In the genomic region with DNA sequence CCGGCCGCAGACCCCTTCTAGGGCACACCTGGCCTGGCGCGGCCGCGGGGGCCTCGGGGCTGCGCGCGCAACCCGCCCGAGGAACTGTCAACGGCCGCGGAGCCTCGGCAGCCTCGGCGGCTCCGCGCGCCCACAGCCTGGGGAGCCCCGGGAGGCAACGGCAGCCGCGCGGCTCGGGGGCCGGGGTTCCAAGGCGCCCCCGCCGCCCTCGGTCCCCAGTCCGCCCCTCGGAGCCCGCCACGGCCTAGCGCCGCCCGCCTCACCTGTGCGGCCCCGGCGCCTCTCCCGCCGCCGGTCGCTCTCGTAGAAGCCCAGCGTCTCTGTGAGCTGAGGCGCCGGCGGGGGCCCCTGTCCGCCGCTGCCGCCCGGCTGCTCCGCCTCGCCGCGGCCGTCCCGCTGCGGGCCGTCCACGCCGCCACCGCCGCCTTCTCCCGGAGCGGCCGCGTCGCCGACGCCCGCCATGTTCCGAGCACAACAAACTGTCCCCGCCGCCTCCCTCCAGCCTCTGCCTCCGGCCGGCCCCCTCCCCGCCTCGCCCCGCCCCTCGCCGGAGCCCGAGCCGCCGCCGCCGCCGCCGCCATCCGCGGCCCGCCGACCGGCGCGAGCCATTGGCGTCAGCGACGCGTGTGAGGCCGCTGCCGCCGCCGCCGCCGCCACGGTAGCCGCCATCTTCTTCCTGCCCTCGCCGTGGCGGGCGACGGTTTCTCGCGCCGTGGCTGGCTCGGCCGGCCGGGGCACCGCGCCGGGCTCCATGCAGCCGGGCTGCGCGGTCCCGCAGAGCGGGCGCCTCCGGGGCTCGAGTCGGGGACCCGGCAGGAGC, we compare ENCODE assay signal across 8 cellular contexts. TPM values are rescaled to one million over a fixed set of nuclear protein-coding genes. Genes with fewer than 3 reads are reported as not detected.
DNase-seq lines count a peak whose midpoint lies in the region; ATAC-seq and TF ChIP-seq lines count a peak whose summit lies in the region.

Gene TAPT1, minus strand, starts transcription at position 476 of the 820 bp plus-strand sequence. Its CDS starts 14 bp downstream, at position 462.

- ATAC-seq in HG02623 (IDR thresholded peaks at IDR 0.05; ENCODE audit: unreplicated experiment): peak; percentile 64

- H3K36me3 ChIP-seq in kidney epithelial cell (ENCODE audit: control insufficient read depth, insufficient read depth, low read length): no peaks in the 10 kb centered on the region

- no peak for TF ChIP-seq CTCF in kidney epithelial cell (IDR thresholded peaks at IDR 0.05; ENCODE audit: insufficient read depth, low read length, poor library complexity, severe bottlenecking)

- H3K4me3 ChIP-seq in kidney epithelial cell (ENCODE audit: low read depth, low read length): peak within 1 kb of the TSS; percentile 54

- DNase-seq in DMS79 treated with DMSO at 0.1 percent for 48 hours (lab: John Stamatoyannopoulos, UW) (peak; percentile 8), DMS79 (lab: John Stamatoyannopoulos, UW) (no peak), NCI-H1105 treated with DMSO at 0.1 percent for 48 hours (lab: John Stamatoyannopoulos, UW) (peak; percentile 27), cerebellar cortex (ENCODE audit: low spot score) (peak; percentile 62), kidney epithelial cell (ENCODE audit: low read depth) (no peak)
- peak; percentile 69 to 71 for DNase-seq in activated CD4-positive, alpha-beta T cell treated with anti-CD3 and anti-CD28 coated beads for 24 hours (ENCODE audit: low read depth in 2 of 2)
- peak; percentile 42 to 67 for DNase-seq in stimulated activated CD4-positive, alpha-beta T cell treated with anti-CD3 and anti-CD28 coated beads, Interleukin-1b, Interleukin-23, amount 100 ng/mL, for 1 hour (ENCODE audit: low read depth in 2 of 2)

- H3K27me3 ChIP-seq in kidney epithelial cell (ENCODE audit: control insufficient read depth, insufficient read depth, low read length): no peaks in the 10 kb centered on the region

RNA-seq across cellular contexts. Expression of gene TAPT1, which starts in this region (rescaled TPM):
- total RNA-seq in kidney epithelial cell: 9.0 and 18.8 TPM in 2 replicates

Comparison
In these comparisons a context has a peak if more than half of its experiments do, and no peak if none do; other contexts are left out.
1. DNase-seq: peak in DMS79 treated with DMSO at 0.1 percent for 48 hours (single experiment), NCI-H1105 treated with DMSO at 0.1 percent for 48 hours (single experiment), activated CD4-positive, alpha-beta T cell treated with anti-CD3 and anti-CD28 coated beads for 24 hours (2 of 2), cerebellar cortex (single experiment) and stimulated activated CD4-positive, alpha-beta T cell treated with anti-CD3 and anti-CD28 coated beads, Interleukin-1b, Interleukin-23, amount 100 ng/mL, for 1 hour (2 of 2); none in DMS79 (single experiment) and kidney epithelial cell (single experiment).